Comparison of ENCODE assay signal across 21 cellular contexts in genomic region chr2:109139844-109140396, GRCh38. TPM values are rescaled to one million over a fixed set of nuclear protein-coding genes. Genes with fewer than 3 reads are reported as not detected.
DNase-seq lines count a peak whose midpoint lies in the region; ATAC-seq, FAIRE-seq and TF ChIP-seq lines count a peak whose summit lies in the region.
"Had no signal": no experiment of that assay in that cellular context is flagged by ENCODE, and none has a peak within 500 bp of the region (broad histone marks: within the 10 kb centered on the region; RNA-seq: fewer than 3 reads in every experiment).

No MANE protein-coding gene starts in this region.

- no peaks in the 10 kb centered on the region for H3K27me3 ChIP-seq in BLaER1
- H3K27me3 ChIP-seq in Loucy (ENCODE audit: insufficient read depth, low read length, poor library complexity, severe bottlenecking): no peaks in the 10 kb centered on the region
- peaks cover 0 to 2% (median 0%) of the 10 kb centered on the region in 3 experiments for H3K27me3 ChIP-seq in neuronal stem cell (ENCODE audit: control insufficient read depth in 3 of 3, insufficient read depth in 3 of 3, low read depth in 1 of 3, low read length in 3 of 3)

- H3K23ac ChIP-seq in neuronal stem cell (ENCODE audit: low read depth, low read length, poor library complexity): no peak overlapping the region

- H4K8ac ChIP-seq in neuronal stem cell (ENCODE audit: low read depth, low read length): no peak overlapping the region

- H3K9ac ChIP-seq in BLaER1 (no peak overlapping the region), Loucy (ENCODE audit: low read depth, low read length, poor library complexity, severe bottlenecking) (no peak overlapping the region), neuronal stem cell (ENCODE audit: low read depth, low read length, poor library complexity) (no peak overlapping the region), kidney (ENCODE audit: low read length in 2 of 2) (no peak overlapping the region)

- H3K4me2 ChIP-seq in BLaER1 (peak overlapping the region; percentile 99), Loucy (ENCODE audit: low read depth, low read length, poor library complexity, severe bottlenecking) (peak overlapping the region; percentile 80), neuronal stem cell (ENCODE audit: insufficient read depth, low read length, poor library complexity, severe bottlenecking) (no peak overlapping the region)
- H3K4me2 ChIP-seq: A549 had no signal

- no peak overlapping the region for H2BK5ac ChIP-seq in neuronal stem cell (ENCODE audit: low read length)

- WGBS in neuronal stem cell (ENCODE audit: extremely low coverage in 2 of 2, insufficient read length in 2 of 2, insufficient replicate concordance in 1 of 2), 2 donors: no CpG with 5 or more reads among the region's 10 CpGs

- H3K9me2 ChIP-seq in Loucy (replicated peaks; ENCODE audit: low read depth, low read length): no peaks in the 10 kb centered on the region

- peaks cover 100% of the 10 kb centered on the region for H3K4me1 ChIP-seq in BLaER1
- peaks cover 91% of the 10 kb centered on the region for H3K4me1 ChIP-seq in Loucy (ENCODE audit: insufficient read depth, low read length, poor library complexity, severe bottlenecking)
- H3K4me1 ChIP-seq in neuronal stem cell (ENCODE audit: control insufficient read depth in 2 of 2, insufficient read depth in 1 of 2, low read depth in 1 of 2, low read length in 2 of 2): peaks cover 8% of the 10 kb centered on the region in 2 donors
- peaks cover 0 to 5% of the 10 kb centered on the region in 2 donors for H3K4me1 ChIP-seq in kidney (ENCODE audit: control insufficient read depth in 1 of 2, insufficient read depth in 1 of 2, low read depth in 1 of 2, low read length in 2 of 2)
- H3K4me1 ChIP-seq: A549 had no signal

- H3K18ac ChIP-seq in neuronal stem cell (ENCODE audit: low read length): peak overlapping the region; percentile 49

- no peak overlapping the region for H4K91ac ChIP-seq in neuronal stem cell (ENCODE audit: low read depth, low read length, poor library complexity)

- H3F3A ChIP-seq in Loucy (ENCODE audit: low read depth): no peaks in the 10 kb centered on the region

- H2BK120ac ChIP-seq in neuronal stem cell (ENCODE audit: low read depth, low read length): no peak overlapping the region

- H3K36me3 Mint-ChIP-seq in activated naive CD8-positive, alpha-beta T cell treated with anti-CD3 and anti-CD28 coated beads for 36 hours: no peaks in the 10 kb centered on the region
- no peaks in the 10 kb centered on the region for H3K36me3 Mint-ChIP-seq in WTC11
- H3K36me3 Mint-ChIP-seq: CD8-positive, alpha-beta T cell had no signal

- H3K27ac ChIP-seq in BLaER1: peak overlapping the region; percentile 29; the same call in 1 of the 2 replicates
- no peak overlapping the region for H3K27ac ChIP-seq in neuronal stem cell (replicated peaks; ENCODE audit: low read length)
- H3K27ac ChIP-seq in kidney (ENCODE audit: low read depth in 2 of 2, low read length in 2 of 2): no peak overlapping the region
- H3K27ac ChIP-seq: 22Rv1, A549 had no signal

- H3K36me3 ChIP-seq in BLaER1: no peaks in the 10 kb centered on the region
- H3K36me3 ChIP-seq in Loucy (ENCODE audit: insufficient read depth, low read length): no peaks in the 10 kb centered on the region
- H3K36me3 ChIP-seq in neuronal stem cell (replicated peaks in 1 of 2; ENCODE audit: control insufficient read depth in 2 of 2, insufficient read depth in 2 of 2, low read length in 2 of 2): no peaks in the 10 kb centered on the region
- H3K36me3 ChIP-seq in kidney (ENCODE audit: control insufficient read depth in 1 of 2, insufficient read depth in 2 of 2, low read length in 2 of 2): no peaks in the 10 kb centered on the region

- no peak overlapping the region for H2AFZ ChIP-seq in Loucy (ENCODE audit: low read length)
- no peak overlapping the region for H2AFZ ChIP-seq in neuronal stem cell (ENCODE audit: low read length)

- no peak overlapping the region for H2AK5ac ChIP-seq in neuronal stem cell (ENCODE audit: low read depth, low read length)

- H2BK12ac ChIP-seq in neuronal stem cell (ENCODE audit: low read length): no peak overlapping the region

- H3K4ac ChIP-seq in neuronal stem cell (ENCODE audit: low read length): no peak overlapping the region

- no peaks in the 10 kb centered on the region for H3K9me3 ChIP-seq in BLaER1
- no peaks in the 10 kb centered on the region for H3K9me3 ChIP-seq in Loucy (ENCODE audit: insufficient read depth, low read depth, low read length)
- no peaks in the 10 kb centered on the region for H3K9me3 ChIP-seq in neuronal stem cell (replicated peaks in 1 of 2; ENCODE audit: control insufficient read depth in 2 of 2, insufficient read depth in 1 of 2, low read depth in 1 of 2, low read length in 2 of 2)
- H3K9me3 ChIP-seq in kidney (ENCODE audit: control insufficient read depth in 1 of 2, low read length in 2 of 2): no peaks in the 10 kb centered on the region
- H3K9me3 ChIP-seq: A549 had no signal

- H3K79me1 ChIP-seq in neuronal stem cell (ENCODE audit: low read depth, low read length): no peaks in the 10 kb centered on the region

- H3K27me3 Mint-ChIP-seq in activated naive CD8-positive, alpha-beta T cell treated with anti-CD3 and anti-CD28 coated beads for 36 hours: no peaks in the 10 kb centered on the region
- H3K27me3 Mint-ChIP-seq in WTC11 (ENCODE audit: low read depth): no peaks in the 10 kb centered on the region

- no peak overlapping the region for H3K4me3 Mint-ChIP-seq in activated naive CD8-positive, alpha-beta T cell treated with anti-CD3 and anti-CD28 coated beads for 36 hours
- no peak overlapping the region for H3K4me3 Mint-ChIP-seq in WTC11
- H3K4me3 Mint-ChIP-seq: CD8-positive, alpha-beta T cell had no signal

- FAIRE-seq in kidney (lab: Jason Lieb, UNC): no peak
- FAIRE-seq: A549, G401.6, GM12891 had no signal

- POLR2A ChIA-PET in WTC11 (lab: Charles Lee): no interaction called here

- peaks cover 80% of the 10 kb centered on the region for H3K79me2 ChIP-seq in Loucy (ENCODE audit: insufficient read depth, low read length)

- intact Hi-C loops in kidney (cut with DNase I): no loop called here

- no peaks in the 10 kb centered on the region for H3K9me3 Mint-ChIP-seq in activated naive CD8-positive, alpha-beta T cell treated with anti-CD3 and anti-CD28 coated beads for 36 hours
- no peaks in the 10 kb centered on the region for H3K9me3 Mint-ChIP-seq in WTC11
- H3K9me3 Mint-ChIP-seq: CD8-positive, alpha-beta T cell had no signal

- peak; percentile 18 for DNase-seq in fibroblast of mammary gland (ENCODE audit: low read depth)
- DNase-seq in neuronal stem cell (ENCODE audit: low spot score): no peak
- no peak for DNase-seq in activated naive CD8-positive, alpha-beta T cell treated with anti-CD3 and anti-CD28 coated beads for 36 hours
- no peak for DNase-seq in kidney
- DNase-seq in WTC11 (ENCODE audit: low spot score): no peak
- DNase-seq: AML-193; CD8-positive, alpha-beta T cell; DMS 273 treated with DMSO at 0.1 percent for 48 hours; DMS53; DND-41; EL; GOT3; H7 had no signal

- H3K4me1 Mint-ChIP-seq in activated naive CD8-positive, alpha-beta T cell treated with anti-CD3 and anti-CD28 coated beads for 36 hours: peaks cover 32% of the 10 kb centered on the region
- peaks cover 6% of the 10 kb centered on the region for H3K4me1 Mint-ChIP-seq in WTC11

- H3K14ac ChIP-seq in neuronal stem cell (ENCODE audit: low read length): no peak overlapping the region

- H4K20me1 ChIP-seq in BLaER1: peaks cover 82% of the 10 kb centered on the region
- H4K20me1 ChIP-seq in Loucy (ENCODE audit: insufficient read depth, low read length, poor library complexity, severe bottlenecking): no peaks in the 10 kb centered on the region

- H2BK15ac ChIP-seq in neuronal stem cell (ENCODE audit: low read length): no peak overlapping the region

- no peak overlapping the region for H3K27ac Mint-ChIP-seq in activated naive CD8-positive, alpha-beta T cell treated with anti-CD3 and anti-CD28 coated beads for 36 hours
- H3K27ac Mint-ChIP-seq in WTC11: no peak overlapping the region
- H3K27ac Mint-ChIP-seq: CD8-positive, alpha-beta T cell had no signal

- H3K4me3 ChIP-seq in BLaER1: no peak overlapping the region
- H3K4me3 ChIP-seq in Loucy (ENCODE audit: low read length, poor library complexity, severe bottlenecking): no peak overlapping the region
- no peak overlapping the region for H3K4me3 ChIP-seq in fibroblast of mammary gland (ENCODE audit: control insufficient read depth, low read depth, low read length)
- no peak overlapping the region for H3K4me3 ChIP-seq in neuronal stem cell (ENCODE audit: low read length in 2 of 2)
- no peak overlapping the region for H3K4me3 ChIP-seq in kidney (ENCODE audit: low read length in 2 of 2)
- H3K4me3 ChIP-seq: A549 had no signal

- no peak for TF ChIP-seq CTCF in Loucy (conservative IDR thresholded peaks at IDR 0.05; ENCODE audit: low read length)
- no peak for TF ChIP-seq CTCF in fibroblast of mammary gland (conservative IDR thresholded peaks at IDR 0.05; ENCODE audit: control insufficient read depth, insufficient read depth, low read depth, low read length)
- TF ChIP-seq CTCF in kidney (IDR thresholded peaks at IDR 0.05; ENCODE audit: borderline replicate concordance, extremely low read depth, insufficient read depth): no peak
- no peak for TF ChIP-seq CTCF in WTC11 (IDR thresholded peaks at IDR 0.05)

- CTCF ChIA-PET in WTC11 (lab: Charles Lee): no interaction called here

- no peak for ATAC-seq in GM18519 (IDR thresholded peaks at IDR 0.05; ENCODE audit: low FRiP score, unreplicated experiment)
- no peak for ATAC-seq in WTC11
- ATAC-seq: A549; CD8-positive, alpha-beta T cell; HCT116 had no signal

TF ChIP-seq in WTC11, 78 proteins besides CTCF, POLR2A, EP300 and RAD21 (continues in another document):
- TF ChIP-seq OVOL2 (CRISPR knock-in tag; IDR thresholded peaks at IDR 0.05; ENCODE audit: borderline replicate concordance) (no peak), ZSCAN18 (CRISPR knock-in tag; IDR thresholded peaks at IDR 0.05) (no peak)

RNA-seq across cellular contexts. Expression of gene SH3RF3, which starts 10.9 kb away (rescaled TPM):
- polyA plus RNA-seq in neuronal stem cell (2013, experiment 1 of 2): 0.07 TPM
- polyA plus RNA-seq in neuronal stem cell (2013, experiment 2 of 2): 0.08 TPM
- 1 to 10 TPM; 2.2 to 2.5 TPM for total RNA-seq in activated naive CD8-positive, alpha-beta T cell treated with anti-CD3 and anti-CD28 coated beads for 36 hours
- 10.7 TPM for total RNA-seq in kidney
- polyA plus RNA-seq in kidney (ENCODE audit: insufficient read depth, low read depth, low replicate concordance): 1.7 TPM
- total RNA-seq in WTC11 (2021): 0.78 to 1.0 TPM (median 0.87 TPM) in 3 replicates
